Comparison of ENCODE assay signal across 13 cellular contexts in the genomic region with DNA sequence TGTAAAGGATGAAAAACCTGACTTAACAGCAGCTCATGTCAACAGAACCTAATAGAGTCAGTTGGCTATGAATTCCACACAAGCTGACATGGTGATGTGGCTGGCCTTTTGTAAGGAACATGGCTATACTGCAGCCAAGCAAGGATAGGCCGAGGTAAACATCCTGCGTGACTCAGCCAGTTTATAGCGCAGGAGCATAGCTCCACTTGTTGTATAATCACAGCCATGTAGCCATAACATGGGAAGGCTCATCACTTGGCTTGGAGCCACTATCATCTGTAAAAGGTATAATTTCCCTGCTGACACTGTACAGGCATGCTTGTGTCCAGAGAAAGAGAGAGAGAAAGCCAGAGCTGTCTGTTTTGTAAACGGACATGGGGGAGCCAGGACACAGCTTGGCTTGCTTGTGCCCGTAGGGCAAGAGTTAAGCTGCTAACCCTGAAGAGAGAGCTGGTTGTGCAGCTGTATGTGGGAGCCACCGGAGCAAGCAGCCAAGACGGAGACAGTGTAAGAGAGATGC.
DNase-seq lines count a peak whose midpoint lies in the region; ATAC-seq, FAIRE-seq and TF ChIP-seq lines count a peak whose summit lies in the region.
"Had no signal": no experiment of that assay in that cellular context is flagged by ENCODE, and none has a peak within 500 bp of the region (broad histone marks: within the 10 kb centered on the region; RNA-seq: fewer than 3 reads in every experiment).

No MANE protein-coding gene starts in this region.

- WGBS in esophagus, 2 donors, result 65 to 73% methylated on average over 7 of the region's 7 CpGs
- 30% methylated on average over 7 of the region's 7 CpGs for WGBS in prostate gland

- TF ChIP-seq POLR2A in prostate gland (IDR thresholded peaks at IDR 0.05), result no peak

- H3K36me3 ChIP-seq in Panc1 (ENCODE audit: control insufficient read depth, insufficient read depth, low read length) (no peaks in the 10 kb centered on the region), esophagus (ENCODE audit: control insufficient read depth in 2 of 2, insufficient read depth in 2 of 2, low read length in 1 of 2) (no peaks in the 10 kb centered on the region), prostate gland (no peaks in the 10 kb centered on the region)

- H3K4me1 ChIP-seq in Panc1 (ENCODE audit: control insufficient read depth, insufficient read depth, low read length) (peaks cover 11% of the 10 kb centered on the region; the same call in 1 of the 2 replicates), esophagus (ENCODE audit: control insufficient read depth in 2 of 2, insufficient read depth in 2 of 2, low read length in 1 of 2) (no peaks in the 10 kb centered on the region), prostate gland (replicated peaks) (no peaks in the 10 kb centered on the region)
- H3K4me1 ChIP-seq: Caco-2 had no signal

- no peaks in the 10 kb centered on the region for H3K27me3 Mint-ChIP-seq in stimulated activated memory B cell treated with anti-CD40 and anti-IgM and Interleukin-4, amounts not matched to agents 10 μg/mL and 1 μg/mL and 100 μg/mL, for 72 hours
- H3K27me3 Mint-ChIP-seq: activated CD4-positive, alpha-beta memory T cell treated with anti-CD3 and anti-CD28 coated beads for 36 hours; activated naive CD8-positive, alpha-beta T cell had no signal

- no peak overlapping the region for H3K27ac Mint-ChIP-seq in stimulated activated memory B cell treated with anti-CD40 and anti-IgM and Interleukin-4, amounts not matched to agents 10 μg/mL and 1 μg/mL and 100 μg/mL, for 72 hours
- H3K27ac Mint-ChIP-seq: activated CD4-positive, alpha-beta memory T cell treated with anti-CD3 and anti-CD28 coated beads for 36 hours; activated naive CD8-positive, alpha-beta T cell; type B pancreatic cell had no signal

- peaks cover 5% of the 10 kb centered on the region for H3K36me3 Mint-ChIP-seq in stimulated activated memory B cell treated with anti-CD40 and anti-IgM and Interleukin-4, amounts not matched to agents 10 μg/mL and 1 μg/mL and 100 μg/mL, for 72 hours
- H3K36me3 Mint-ChIP-seq: activated CD4-positive, alpha-beta memory T cell treated with anti-CD3 and anti-CD28 coated beads for 36 hours; type B pancreatic cell had no signal

- POLR2A ChIA-PET in Panc1 (lab: Charles Lee), result no interaction called here

- no peak for FAIRE-seq in RCC 7860 (lab: Jason Lieb, UNC)

- no peak overlapping the region; the same call in 1 of the 2 replicates for H3K27ac ChIP-seq in Panc1 (ENCODE audit: low read length)
- peak overlapping the region; percentile 40 to 43 for H3K27ac ChIP-seq in esophagus (ENCODE audit: low read depth in 2 of 2, low read length in 1 of 2)
- peak overlapping the region; percentile 56 to 64 for H3K27ac ChIP-seq in prostate gland

- ATAC-seq in Panc1 (peak; percentile 89), GM18511 (IDR thresholded peaks at IDR 0.05; ENCODE audit: unreplicated experiment) (no peak)
- ATAC-seq in stimulated activated memory B cell treated with anti-CD40 and anti-IgM and Interleukin-4, amounts not matched to agents 10 μg/mL and 1 μg/mL and 100 μg/mL, for 72 hours, result no peak
- ATAC-seq: left cardiac atrium had no signal

- H3K27me3 ChIP-seq in Panc1 (ENCODE audit: control insufficient read depth, insufficient read depth, low read length) (no peaks in the 10 kb centered on the region), esophagus (ENCODE audit: control insufficient read depth in 1 of 2, insufficient read depth in 2 of 2, low read length in 2 of 2) (no peaks in the 10 kb centered on the region), prostate gland (replicated peaks; ENCODE audit: insufficient read depth) (no peaks in the 10 kb centered on the region)

- H3K4me3 ChIP-seq in Panc1 (ENCODE audit: low read depth in 2 of 2, low read length in 2 of 2) (no peak overlapping the region), esophagus (ENCODE audit: low read depth in 1 of 2, low read length in 2 of 2) (no peak overlapping the region), prostate gland (no peak overlapping the region)

- no peaks in the 10 kb centered on the region for H3K9me3 Mint-ChIP-seq in stimulated activated memory B cell treated with anti-CD40 and anti-IgM and Interleukin-4, amounts not matched to agents 10 μg/mL and 1 μg/mL and 100 μg/mL, for 72 hours
- H3K9me3 Mint-ChIP-seq: activated CD4-positive, alpha-beta memory T cell treated with anti-CD3 and anti-CD28 coated beads for 36 hours had no signal

- no peaks in the 10 kb centered on the region for H3K9me3 ChIP-seq in Panc1 (ENCODE audit: control insufficient read depth, insufficient read depth, low read depth, low read length)
- no peaks in the 10 kb centered on the region for H3K9me3 ChIP-seq in esophagus (ENCODE audit: control insufficient read depth in 2 of 2, insufficient read depth in 1 of 2, low read depth in 1 of 2, low read length in 1 of 2)
- H3K9me3 ChIP-seq in prostate gland, result no peaks in the 10 kb centered on the region
- H3K9me3 ChIP-seq: Caco-2 had no signal

- in situ Hi-C loops in Panc1 (cut with HindIII; ENCODE audit: low pct_unique_long_range_greater_than_20kb, low sequenced_read_pairs), result no loop called here

- TF ChIP-seq CTCF in Panc1 (IDR thresholded peaks at IDR 0.05) (no peak), prostate gland (IDR thresholded peaks at IDR 0.05) (no peak)

- intact Hi-C loops in Panc1 (cut with micrococcal nuclease; ENCODE audit: unreplicated experiment) (no loop called here), prostate gland (cut with DNase I) (loop anchor here (5.0 kb wide), 1 partner anchor 63 kb away; no protein-coding TSS in a partner anchor)

- no TSS peak for BruUV-seq in Panc1 (replicated peaks; lab: Mats Ljungman, UMichigan)

- H3K4me3 Mint-ChIP-seq in stimulated activated memory B cell treated with anti-CD40 and anti-IgM and Interleukin-4, amounts not matched to agents 10 μg/mL and 1 μg/mL and 100 μg/mL, for 72 hours, result no peak overlapping the region
- H3K4me3 Mint-ChIP-seq: activated CD4-positive, alpha-beta memory T cell treated with anti-CD3 and anti-CD28 coated beads for 36 hours; activated naive CD8-positive, alpha-beta T cell; type B pancreatic cell had no signal

- H3K4me1 Mint-ChIP-seq in stimulated activated memory B cell treated with anti-CD40 and anti-IgM and Interleukin-4, amounts not matched to agents 10 μg/mL and 1 μg/mL and 100 μg/mL, for 72 hours, result no peaks in the 10 kb centered on the region

- peak; percentile 5 for DNase-seq in DMS53 treated with DMSO at 0.1 percent for 48 hours (lab: John Stamatoyannopoulos, UW; ENCODE audit: unreplicated experiment)
- DNase-seq in Panc1 (ENCODE audit: low read depth, low spot score), result peak; percentile 27
- peak; percentile 20 for DNase-seq in prostate gland (ENCODE audit: low spot score)
- DNase-seq in RCC 7860 (ENCODE audit: low spot score), result no peak
- no peak for DNase-seq in SIG-M5 (lab: John Stamatoyannopoulos, UW)
- DNase-seq: activated CD4-positive, alpha-beta memory T cell treated with anti-CD3 and anti-CD28 coated beads for 36 hours; Caco-2; left cardiac atrium had no signal

- CTCF ChIA-PET in Panc1 (lab: Charles Lee), result no interaction called here

Comparison
In these comparisons a context has a peak if more than half of its experiments do, and no peak if none do; other contexts are left out.
1. DNase-seq: peak in DMS53 treated with DMSO at 0.1 percent for 48 hours (single experiment), Panc1 (single experiment) and prostate gland (single experiment); none in RCC 7860 (single experiment) and SIG-M5 (single experiment).